16 cellular contexts compared by ENCODE assay signal in the genomic region with DNA sequence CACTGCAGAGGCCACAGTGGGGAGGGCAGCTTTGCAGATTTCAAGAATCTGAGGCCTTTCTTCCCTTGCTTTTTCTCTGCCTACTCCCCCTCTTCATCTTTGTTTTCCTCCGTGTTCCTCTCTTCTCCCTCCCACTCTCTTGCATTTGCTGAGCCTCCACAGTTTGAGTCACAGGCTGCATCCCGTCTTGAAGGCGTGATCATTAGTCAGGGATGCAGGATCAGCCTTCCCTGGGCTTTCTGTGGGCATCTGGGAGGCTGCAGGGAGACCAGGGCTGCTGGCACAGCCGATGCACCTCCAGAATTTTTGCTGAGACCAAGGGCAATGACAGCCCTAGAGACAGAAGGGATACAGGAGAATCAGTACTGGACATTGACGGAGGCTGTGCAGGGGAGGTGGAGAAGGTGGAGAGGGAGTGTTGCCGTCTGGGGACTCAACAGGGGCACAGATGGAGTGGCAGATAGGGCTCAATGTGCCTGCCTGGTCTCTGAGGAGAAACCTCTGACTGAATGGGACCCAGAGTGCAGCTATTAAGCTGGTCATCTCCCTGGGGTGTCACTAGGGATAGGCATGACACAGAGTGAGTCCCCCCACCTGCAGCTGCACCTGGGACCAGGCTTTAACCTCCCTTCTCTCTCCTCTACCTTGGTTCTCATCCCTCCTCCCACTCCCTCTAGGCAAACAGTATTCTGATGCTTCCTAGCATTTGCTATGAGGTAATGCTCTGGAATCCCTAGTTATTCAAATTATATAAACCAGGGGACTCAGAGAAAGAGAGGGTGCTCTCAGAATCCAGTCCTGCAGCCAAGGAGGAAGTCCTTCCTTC. TPM values are rescaled to one million over a fixed set of nuclear protein-coding genes. Genes with fewer than 3 reads are reported as not detected.
DNase-seq lines count a peak whose midpoint lies in the region; ATAC-seq and TF ChIP-seq lines count a peak whose summit lies in the region.
"Had no signal": no experiment of that assay in that cellular context is flagged by ENCODE, and none has a peak within 500 bp of the region (broad histone marks: within the 10 kb centered on the region; RNA-seq: fewer than 3 reads in every experiment).

No MANE protein-coding gene starts in this region.

- peaks cover 7% of the 10 kb centered on the region; the same call in 1 of the 2 replicates for H3K27me3 Mint-ChIP-seq in HFFc6 (ENCODE audit: insufficient read depth)

- no peak for ATAC-seq in HG02678 (IDR thresholded peaks at IDR 0.05; ENCODE audit: unreplicated experiment)
- no peak for ATAC-seq in HG02973 (IDR thresholded peaks at IDR 0.05; ENCODE audit: unreplicated experiment)
- ATAC-seq: activated T-helper 17 cell treated with anti-CD3 and anti-CD28 coated beads, Interleukin-2, amount 50 U/mL, for 72 hours had no signal

- TF ChIP-seq CTCF in HFFc6 (IDR thresholded peaks at IDR 0.05) (no peak), brain microvascular endothelial cell (IDR thresholded peaks at IDR 0.05; ENCODE audit: low read depth, low read length, missing control alignments) (no peak), coronary artery (IDR thresholded peaks at IDR 0.05) (no peak)

- DNase-seq in A172 (ENCODE audit: low spot score) (peak; percentile 41), HFFc6 (peak; percentile 45), brain microvascular endothelial cell (peak; percentile 20), iris pigment epithelial cell (ENCODE audit: low read depth) (peak; percentile 28), coronary artery (ENCODE audit: low spot score) (no peak), glomerular visceral epithelial cell (ENCODE audit: extremely low spot score) (no peak)
- DNase-seq: activated CD4-positive, alpha-beta T cell treated with anti-CD3 and anti-CD28 coated beads, Interleukin-2, amount 50 U/mL, for 4 hours; erythroblast; H7; NCI-H446; stimulated activated CD8-positive, alpha-beta memory T cell treated with anti-CD3 and anti-CD28 coated beads, Interleukin-4, amount 100 ng/mL, for 48 hours; T-helper 2 cell; upper lobe of left lung had no signal

- peak overlapping the region; percentile 66 for H3K4me3 Mint-ChIP-seq in HFFc6
- H3K4me3 Mint-ChIP-seq: activated T-helper 17 cell treated with anti-CD3 and anti-CD28 coated beads, Interleukin-2, amount 50 U/mL, for 72 hours had no signal

- H3K27me3 ChIP-seq in brain microvascular endothelial cell (replicated peaks) = no peaks in the 10 kb centered on the region
- H3K27me3 ChIP-seq: upper lobe of left lung had no signal

- no peak overlapping the region for H3K27ac ChIP-seq in brain microvascular endothelial cell
- no peak overlapping the region for H3K27ac ChIP-seq in coronary artery
- H3K27ac ChIP-seq: upper lobe of left lung had no signal

- H3K36me3 ChIP-seq in brain microvascular endothelial cell (replicated peaks) = no peaks in the 10 kb centered on the region
- H3K36me3 ChIP-seq: upper lobe of left lung had no signal

- H3K27ac Mint-ChIP-seq in HFFc6 = peak overlapping the region; percentile 30; the same call in 1 of the 2 replicates
- H3K27ac Mint-ChIP-seq: activated T-helper 17 cell treated with anti-CD3 and anti-CD28 coated beads, Interleukin-2, amount 50 U/mL, for 72 hours had no signal

- H3K36me3 Mint-ChIP-seq in HFFc6 (ENCODE audit: low read depth) = no peaks in the 10 kb centered on the region

- H3K4me1 Mint-ChIP-seq in HFFc6 (ENCODE audit: low read depth) = peaks cover 40% of the 10 kb centered on the region
- H3K4me1 Mint-ChIP-seq: activated T-helper 17 cell treated with anti-CD3 and anti-CD28 coated beads, Interleukin-2, amount 50 U/mL, for 72 hours had no signal

- in situ Hi-C loops in brain microvascular endothelial cell (cut with HindIII; ENCODE audit: low pct_ligation_motif_present, low sequenced_read_pairs) = no loop called here

- H3K4me3 ChIP-seq in brain microvascular endothelial cell (ENCODE audit: low read depth, low read length) (no peak overlapping the region), coronary artery (no peak overlapping the region)
- H3K4me3 ChIP-seq: upper lobe of left lung had no signal

- no peaks in the 10 kb centered on the region for H3K9me3 Mint-ChIP-seq in HFFc6
- H3K9me3 Mint-ChIP-seq: activated T-helper 17 cell treated with anti-CD3 and anti-CD28 coated beads, Interleukin-2, amount 50 U/mL, for 72 hours had no signal

RNA-seq across cellular contexts. Expression of a gene that starts 29.0 kb away (rescaled TPM):
- total RNA-seq in A172 (2014; rRNA removed; shearing (Covaris generic)) = 3.2 and 3.8 TPM in 2 replicates
- total RNA-seq in HFFc6 (2021; fragmentation: NEBNext Ultra II Directional; extraction: Animal tissue kit (Norgen Biotek cat#: 25700)) = 1 to 10 TPM; 2.8 to 3.9 (median 3.6) TPM

RNA-seq across cellular contexts. Expression of a gene that starts 41.2 kb away (rescaled TPM):
- total RNA-seq in A172 (2014; rRNA removed; shearing (Covaris generic)) = 2.2 TPM in 2 replicates
- total RNA-seq in HFFc6 (2021; fragmentation: NEBNext Ultra II Directional; extraction: Animal tissue kit (Norgen Biotek cat#: 25700)) = under 1 TPM; 0.17 to 0.54 (median 0.33) TPM

Comparison
In these comparisons a context has a peak if more than half of its experiments do, and no peak if none do; other contexts are left out.
1. DNase-seq: peak in A172 (single experiment), HFFc6 (single experiment), brain microvascular endothelial cell (single experiment) and iris pigment epithelial cell (single experiment); none in coronary artery (single experiment) and glomerular visceral epithelial cell (single experiment).